Comparison of ENCODE assay signal across 8 cellular contexts in genomic region chr16:17026600-17027242, GRCh38.
A peak's percentile ranks its signal among the peaks of the same experiment; 100 is the strongest.
DNase-seq lines count a peak whose midpoint lies in the region; ATAC-seq, FAIRE-seq and TF ChIP-seq lines count a peak whose summit lies in the region.

No MANE protein-coding gene starts in this region.

- peaks cover 20% of the 10 kb centered on the region in 2 donors for H3K4me1 ChIP-seq in naive thymus-derived CD4-positive, alpha-beta T cell (ENCODE audit: control insufficient read depth in 2 of 2, insufficient read depth in 2 of 2, low read length in 2 of 2)
- no peaks in the 10 kb centered on the region for H3K4me1 ChIP-seq in gastroesophageal sphincter

- no peaks in the 10 kb centered on the region for H3K27me3 ChIP-seq in naive thymus-derived CD4-positive, alpha-beta T cell (ENCODE audit: control insufficient read depth in 2 of 2, insufficient read depth in 2 of 2, low read length in 2 of 2)
- peaks cover 18% of the 10 kb centered on the region for H3K27me3 ChIP-seq in gastroesophageal sphincter

- peaks cover 14 to 48% (median 40%) of the 10 kb centered on the region in 7 donors for H3K4me1 Mint-ChIP-seq in naive thymus-derived CD4-positive, alpha-beta T cell
- H3K4me1 Mint-ChIP-seq in type B pancreatic cell (ENCODE audit: unreplicated experiment), result no peaks in the 10 kb centered on the region

- DNase-seq in GM18507 (ENCODE audit: extremely low spot score, insufficient read length, low read depth), result peak; percentile 22
- DNase-seq in naive thymus-derived CD4-positive, alpha-beta T cell, result peak in 8 of 9 donors; percentile 30 to 63 (median 54)
- no peak for DNase-seq in NCI-H69 (lab: John Stamatoyannopoulos, UW)
- DNase-seq in RWPE1 (ENCODE audit: low spot score), result no peak
- no peak for DNase-seq in type B pancreatic cell (ENCODE audit: extremely low spot score, unreplicated experiment)

- peak overlapping the region; percentile 4 for H3K27ac ChIP-seq in naive thymus-derived CD4-positive, alpha-beta T cell (ENCODE audit: low read depth, low read length)
- H3K27ac ChIP-seq in gastroesophageal sphincter (no peak overlapping the region), RWPE1 (no peak overlapping the region)

- TF ChIP-seq POLR2A in gastroesophageal sphincter (IDR thresholded peaks at IDR 0.05), result no peak

- WGBS in gastroesophageal sphincter (ENCODE audit: low coverage in 1 of 2), 2 donors, result 31 to 93% methylated on average over 2 of the region's 2 CpGs

- H3K9me3 Mint-ChIP-seq in naive thymus-derived CD4-positive, alpha-beta T cell, result peaks cover 0 to 16% (median 6%) of the 10 kb centered on the region in 11 donors
- no peaks in the 10 kb centered on the region for H3K9me3 Mint-ChIP-seq in type B pancreatic cell

- intact Hi-C loops in naive thymus-derived CD4-positive, alpha-beta T cell (cut with micrococcal nuclease), result loop anchor here in 1 of 2 donors (1.0 to 5.0 kb wide), 2 partner anchors 13 to 34 kb away; no protein-coding TSS in a partner anchor

- no peak for TF ChIP-seq EP300 in gastroesophageal sphincter (IDR thresholded peaks at IDR 0.05)

- no peak for TF ChIP-seq CTCF in gastroesophageal sphincter (IDR thresholded peaks at IDR 0.05)
- TF ChIP-seq CTCF in RWPE1 (conservative IDR thresholded peaks at IDR 0.05; ENCODE audit: low read depth), result no peak
- no peak for TF ChIP-seq CTCF in type B pancreatic cell (conservative IDR thresholded peaks at IDR 0.05)

- no peak overlapping the region for H3K4me3 ChIP-seq in naive thymus-derived CD4-positive, alpha-beta T cell (ENCODE audit: low read length)
- no peak overlapping the region for H3K4me3 ChIP-seq in gastroesophageal sphincter

- H3K36me3 ChIP-seq in naive thymus-derived CD4-positive, alpha-beta T cell (ENCODE audit: control insufficient read depth in 2 of 3, insufficient read depth in 3 of 3, low read length in 3 of 3), result no peaks in the 10 kb centered on the region
- no peaks in the 10 kb centered on the region for H3K36me3 ChIP-seq in gastroesophageal sphincter

- peak; percentile 96 for FAIRE-seq in GM18507 (lab: Jason Lieb, UNC)

- CTCF ChIA-PET in naive thymus-derived CD4-positive, alpha-beta T cell (lab: Charles Lee), result interaction anchor here (0.9 kb wide), 1 partner anchor 44 kb away, joined by 3 read pairs; no protein-coding TSS in a partner anchor
- CTCF ChIA-PET in RWPE1 (lab: Yijun Ruan, JAX), result no interaction called here

- peaks cover 4 to 13% (median 6%) of the 10 kb centered on the region in 5 donors for H3K36me3 Mint-ChIP-seq in naive thymus-derived CD4-positive, alpha-beta T cell
- H3K36me3 Mint-ChIP-seq in type B pancreatic cell, result no peaks in the 10 kb centered on the region

- peaks cover 0 to 2% (median 0%) of the 10 kb centered on the region in 5 donors for H3K27me3 Mint-ChIP-seq in naive thymus-derived CD4-positive, alpha-beta T cell
- no peaks in the 10 kb centered on the region for H3K27me3 Mint-ChIP-seq in type B pancreatic cell

- peak overlapping the region in 8 of 9 donors; percentile 45 to 89 (median 73) for H3K27ac Mint-ChIP-seq in naive thymus-derived CD4-positive, alpha-beta T cell
- no peak overlapping the region for H3K27ac Mint-ChIP-seq in type B pancreatic cell

- ATAC-seq in GM21526 (IDR thresholded peaks at IDR 0.05; ENCODE audit: low FRiP score, unreplicated experiment) (peak; percentile 75), HG03469 (IDR thresholded peaks at IDR 0.05; ENCODE audit: unreplicated experiment) (peak; percentile 69), gastroesophageal sphincter (no peak)
- peak; percentile 86 for ATAC-seq in naive thymus-derived CD4-positive, alpha-beta T cell

- peaks cover 0 to 6% (median 0%) of the 10 kb centered on the region in 3 experiments for H3K9me3 ChIP-seq in naive thymus-derived CD4-positive, alpha-beta T cell (ENCODE audit: control insufficient read depth in 2 of 3, low read length in 3 of 3)
- peaks cover 0 to 10% (median 0%) of the 10 kb centered on the region in 3 donors for H3K9me3 ChIP-seq in gastroesophageal sphincter

- POLR2A ChIA-PET in naive thymus-derived CD4-positive, alpha-beta T cell (lab: Charles Lee), result interaction anchor here (0.6 to 1.2 kb wide), 3 partner anchors 11 to 373 kb away, joined by 3 read pairs; no protein-coding TSS in a partner anchor
- POLR2A ChIA-PET in RWPE1 (lab: Yijun Ruan, JAX; ENCODE audit: low non-redundant PET), result no interaction called here

- H3K4me3 Mint-ChIP-seq in naive thymus-derived CD4-positive, alpha-beta T cell, result peak overlapping the region; percentile 48 to 80 (median 70)
- H3K4me3 Mint-ChIP-seq in type B pancreatic cell, result no peak overlapping the region

Comparison
In these comparisons a context has a peak if more than half of its experiments do, and no peak if none do; other contexts are left out.
1. DNase-seq: peak in GM18507 (single experiment) and naive thymus-derived CD4-positive, alpha-beta T cell (8 of 9); none in NCI-H69 (single experiment), RWPE1 (single experiment) and type B pancreatic cell (single experiment).